9 cellular contexts compared by ENCODE assay signal in genomic region chr18:8450013-8450412, GRCh38.
A peak's percentile ranks its signal among the peaks of the same experiment; 100 is the strongest.
DNase-seq lines count a peak whose midpoint lies in the region; ATAC-seq, FAIRE-seq and TF ChIP-seq lines count a peak whose summit lies in the region.
"Had no signal": no experiment of that assay in that cellular context is flagged by ENCODE, and none has a peak within 500 bp of the region (broad histone marks: within the 10 kb centered on the region; RNA-seq: fewer than 3 reads in every experiment).

No MANE protein-coding gene starts in this region.

- no peak overlapping the region for H3K4me2 ChIP-seq in OCI-LY1 (ENCODE audit: low read length)

- no peaks in the 10 kb centered on the region for H3K4me1 Mint-ChIP-seq in activated CD8-positive, alpha-beta T cell treated with anti-CD3 and anti-CD28 coated beads for 36 hours (ENCODE audit: low read depth)
- H3K4me1 Mint-ChIP-seq in activated CD8-positive, alpha-beta T cell treated with anti-CD3 and anti-CD28 coated beads, Interleukin-2, amount 10 ng/mL, durations not matched to agents 7 days and 5 days (ENCODE audit: low read depth): no peaks in the 10 kb centered on the region

- no peaks in the 10 kb centered on the region for H3K79me2 ChIP-seq in OCI-LY1 (ENCODE audit: insufficient read depth, low read length)

- no peaks in the 10 kb centered on the region for H3F3A ChIP-seq in OCI-LY1 (ENCODE audit: insufficient read depth, low read length)

- 45 to 47% methylated on average over 5 of the region's 5 CpGs for WGBS in pancreas, 2 donors

- no peaks in the 10 kb centered on the region for H3K36me3 Mint-ChIP-seq in activated CD8-positive, alpha-beta T cell treated with anti-CD3 and anti-CD28 coated beads for 36 hours (ENCODE audit: low read depth)
- no peaks in the 10 kb centered on the region for H3K36me3 Mint-ChIP-seq in activated CD8-positive, alpha-beta T cell treated with anti-CD3 and anti-CD28 coated beads, Interleukin-2, amount 10 ng/mL, durations not matched to agents 7 days and 5 days (ENCODE audit: low read depth)

- intact Hi-C loops in activated CD8-positive, alpha-beta T cell treated with anti-CD3 and anti-CD28 coated beads for 36 hours (cut with micrococcal nuclease): no loop called here
- intact Hi-C loops in upper lobe of right lung (cut with DNase I): no loop called here
- intact Hi-C loops in pancreas (cut with DNase I): no loop called here

- H2AFZ ChIP-seq in OCI-LY1 (ENCODE audit: low read length): no peak overlapping the region

- no peak for DNase-seq in activated CD8-positive, alpha-beta T cell treated with anti-CD3 and anti-CD28 coated beads for 36 hours
- no peak for DNase-seq in activated CD8-positive, alpha-beta T cell treated with anti-CD3 and anti-CD28 coated beads, Interleukin-2, amount 10 ng/mL, durations not matched to agents 7 days and 5 days
- DNase-seq in fibroblast of villous mesenchyme (ENCODE audit: low read depth) (peak; percentile 7), upper lobe of right lung (no peak), pancreas (no peak), GM12892 (ENCODE audit: insufficient read length) (no peak), AML-193 (lab: John Stamatoyannopoulos, UW) (no peak)

- CTCF ChIA-PET in activated CD8-positive, alpha-beta T cell treated with anti-CD3 and anti-CD28 coated beads for 36 hours (lab: Charles Lee): no interaction called here
- CTCF ChIA-PET in activated CD8-positive, alpha-beta T cell treated with anti-CD3 and anti-CD28 coated beads, Interleukin-2, amount 10 ng/mL, durations not matched to agents 7 days and 5 days (lab: Charles Lee): no interaction called here

- H3K27me3 Mint-ChIP-seq in activated CD8-positive, alpha-beta T cell treated with anti-CD3 and anti-CD28 coated beads for 36 hours: peaks cover 6% of the 10 kb centered on the region
- no peaks in the 10 kb centered on the region for H3K27me3 Mint-ChIP-seq in activated CD8-positive, alpha-beta T cell treated with anti-CD3 and anti-CD28 coated beads, Interleukin-2, amount 10 ng/mL, durations not matched to agents 7 days and 5 days (ENCODE audit: low read depth)

- H3K9ac ChIP-seq in OCI-LY1 (ENCODE audit: low read length): no peak overlapping the region

- H3K4me3 Mint-ChIP-seq in activated CD8-positive, alpha-beta T cell treated with anti-CD3 and anti-CD28 coated beads for 36 hours: no peak overlapping the region
- H3K4me3 Mint-ChIP-seq in activated CD8-positive, alpha-beta T cell treated with anti-CD3 and anti-CD28 coated beads, Interleukin-2, amount 10 ng/mL, durations not matched to agents 7 days and 5 days: no peak overlapping the region

- TF ChIP-seq POLR2A in GM12892 (IDR thresholded peaks at IDR 0.05; ENCODE audit: low read depth, low read length): no peak

- POLR2A ChIA-PET in activated CD8-positive, alpha-beta T cell treated with anti-CD3 and anti-CD28 coated beads for 36 hours (lab: Charles Lee): no interaction called here
- POLR2A ChIA-PET in activated CD8-positive, alpha-beta T cell treated with anti-CD3 and anti-CD28 coated beads, Interleukin-2, amount 10 ng/mL, durations not matched to agents 7 days and 5 days (lab: Charles Lee): no interaction called here

- ATAC-seq in activated CD8-positive, alpha-beta T cell treated with anti-CD3 and anti-CD28 coated beads for 36 hours: no peak
- no peak for ATAC-seq in activated CD8-positive, alpha-beta T cell treated with anti-CD3 and anti-CD28 coated beads, Interleukin-2, amount 10 ng/mL, durations not matched to agents 7 days and 5 days
- ATAC-seq in upper lobe of right lung (peak; percentile 36), pancreas (no peak)

- no peaks in the 10 kb centered on the region for H4K20me1 ChIP-seq in OCI-LY1 (ENCODE audit: insufficient read depth, low read length)

- no peak overlapping the region for H3K4me3 ChIP-seq in OCI-LY1 (ENCODE audit: low read depth, low read length, poor library complexity, severe bottlenecking)
- no peak overlapping the region for H3K4me3 ChIP-seq in fibroblast of villous mesenchyme (ENCODE audit: low read depth, low read length)
- no peak overlapping the region for H3K4me3 ChIP-seq in upper lobe of right lung
- H3K4me3 ChIP-seq in pancreas: no peak overlapping the region
- H3K4me3 ChIP-seq: adrenal gland had no signal

- H3K9me3 Mint-ChIP-seq in activated CD8-positive, alpha-beta T cell treated with anti-CD3 and anti-CD28 coated beads for 36 hours: no peaks in the 10 kb centered on the region
- H3K9me3 Mint-ChIP-seq in activated CD8-positive, alpha-beta T cell treated with anti-CD3 and anti-CD28 coated beads, Interleukin-2, amount 10 ng/mL, durations not matched to agents 7 days and 5 days (ENCODE audit: insufficient read depth): no peaks in the 10 kb centered on the region

- peak; percentile 44 for TF ChIP-seq CTCF in activated CD8-positive, alpha-beta T cell treated with anti-CD3 and anti-CD28 coated beads for 36 hours (IDR thresholded peaks at IDR 0.05)
- peak; percentile 66 for TF ChIP-seq CTCF in OCI-LY1 (IDR thresholded peaks at IDR 0.05; ENCODE audit: low read length)
- TF ChIP-seq CTCF in fibroblast of villous mesenchyme (IDR thresholded peaks at IDR 0.05; ENCODE audit: insufficient read depth, low read depth, low read length): peak; percentile 73
- TF ChIP-seq CTCF in upper lobe of right lung (IDR thresholded peaks at IDR 0.05): peak; percentile 34
- TF ChIP-seq CTCF in pancreas (IDR thresholded peaks at IDR 0.05): peak in 2 of 4 donors; percentile 11 to 24

- no peak for FAIRE-seq in pancreas (lab: Jason Lieb, UNC)
- no peak for FAIRE-seq in GM12892 (lab: Jason Lieb, UNC)

- no peak overlapping the region for H3K27ac Mint-ChIP-seq in activated CD8-positive, alpha-beta T cell treated with anti-CD3 and anti-CD28 coated beads for 36 hours
- no peak overlapping the region for H3K27ac Mint-ChIP-seq in activated CD8-positive, alpha-beta T cell treated with anti-CD3 and anti-CD28 coated beads, Interleukin-2, amount 10 ng/mL, durations not matched to agents 7 days and 5 days

- H3K27ac ChIP-seq in OCI-LY1 (ENCODE audit: low read depth, low read length, poor library complexity, severe bottlenecking) (no peak overlapping the region), upper lobe of right lung (no peak overlapping the region), pancreas (no peak overlapping the region)
- H3K27ac ChIP-seq: adrenal gland had no signal

- H3K36me3 ChIP-seq in OCI-LY1 (ENCODE audit: insufficient read depth, low read length) (no peaks in the 10 kb centered on the region), upper lobe of right lung (no peaks in the 10 kb centered on the region), pancreas (no peaks in the 10 kb centered on the region)
- H3K36me3 ChIP-seq: adrenal gland had no signal

- H3K9me3 ChIP-seq in OCI-LY1 (ENCODE audit: low read length) (no peaks in the 10 kb centered on the region), upper lobe of right lung (no peaks in the 10 kb centered on the region), pancreas (no peaks in the 10 kb centered on the region)
- H3K9me3 ChIP-seq: adrenal gland had no signal

- H3K27me3 ChIP-seq in OCI-LY1 (ENCODE audit: insufficient read depth, low read length) (no peaks in the 10 kb centered on the region), upper lobe of right lung (no peaks in the 10 kb centered on the region), pancreas (no peaks in the 10 kb centered on the region)
- H3K27me3 ChIP-seq: adrenal gland had no signal

- no peaks in the 10 kb centered on the region for H3K9me2 ChIP-seq in OCI-LY1 (ENCODE audit: low read depth, low read length)

- H3K4me1 ChIP-seq in OCI-LY1 (ENCODE audit: insufficient read depth, low read length, severe bottlenecking) (no peaks in the 10 kb centered on the region), upper lobe of right lung (no peaks in the 10 kb centered on the region), pancreas (no peaks in the 10 kb centered on the region)
- H3K4me1 ChIP-seq: adrenal gland had no signal
